1 cellular context compared by ENCODE assay signal in genomic region chr12:49251357-49251756, GRCh38.
TF ChIP-seq lines count a peak whose summit lies in the region.

No MANE protein-coding gene starts in this region.

TF ChIP-seq in K562, 482 proteins besides CTCF, POLR2A, EP300 and RAD21:
- TF ChIP-seq TFAP4 (CRISPR knock-in tag; IDR thresholded peaks at IDR 0.05; ENCODE audit: borderline replicate concordance), result peak; percentile 48; the same call in 1 of the 2 replicates
- no peak for TF ChIP-seq BDP1 (IDR thresholded peaks at IDR 0.05; ENCODE audit: insufficient read depth, insufficient read length)
- TF ChIP-seq SP1 (CRISPR knock-in tag; IDR thresholded peaks at IDR 0.05), result no peak
- TF ChIP-seq, protein P1, sequence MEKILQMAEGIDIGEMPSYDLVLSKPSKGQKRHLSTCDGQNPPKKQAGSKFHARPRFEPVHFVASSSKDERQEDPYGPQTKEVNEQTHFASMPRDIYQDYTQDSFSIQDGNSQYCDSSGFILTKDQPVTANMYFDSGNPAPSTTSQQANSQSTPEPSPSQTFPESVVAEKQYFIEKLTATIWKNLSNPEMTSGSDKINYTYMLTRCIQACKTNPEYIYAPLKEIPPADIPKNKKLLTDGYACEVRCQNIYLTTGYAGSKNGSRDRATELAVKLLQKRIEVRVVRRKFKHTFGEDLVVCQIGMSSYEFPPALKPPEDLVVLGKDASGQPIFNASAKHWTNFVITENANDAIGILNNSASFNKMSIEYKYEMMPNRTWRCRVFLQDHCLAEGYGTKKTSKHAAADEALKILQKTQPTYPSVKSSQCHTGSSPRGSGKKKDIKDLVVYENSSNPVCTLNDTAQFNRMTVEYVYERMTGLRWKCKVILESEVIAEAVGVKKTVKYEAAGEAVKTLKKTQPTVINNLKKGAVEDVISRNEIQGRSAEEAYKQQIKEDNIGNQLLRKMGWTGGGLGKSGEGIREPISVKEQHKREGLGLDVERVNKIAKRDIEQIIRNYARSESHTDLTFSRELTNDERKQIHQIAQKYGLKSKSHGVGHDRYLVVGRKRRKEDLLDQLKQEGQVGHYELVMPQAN (IDR thresholded peaks at IDR 0.05; ENCODE audit: borderline replicate concordance), result no peak
- TF ChIP-seq JUN (IDR thresholded peaks at IDR 0.05; ENCODE audit: borderline replicate concordance, low read depth, low read length), result peak; percentile 58; the same call in 1 of the 2 replicates
- TF ChIP-seq JUN (CRISPR knock-in tag; IDR thresholded peaks at IDR 0.05; ENCODE audit: borderline replicate concordance), result no peak
- TF ChIP-seq ATF3 (IDR thresholded peaks at IDR 0.05), result peak; percentile 76
- no peak for TF ChIP-seq ATF3 (CRISPR knock-in tag; conservative IDR thresholded peaks at IDR 0.05)
- TF ChIP-seq ZNF175 (CRISPR knock-in tag; IDR thresholded peaks at IDR 0.05; ENCODE audit: low read depth), result no peak
- TF ChIP-seq SNRNP70 (optimal IDR thresholded peaks at IDR 0.05; ENCODE audit: low read depth, low read length), result no peak
- no peak for TF ChIP-seq HDAC2 (IDR thresholded peaks at IDR 0.05)
- TF ChIP-seq JUND (IDR thresholded peaks at IDR 0.05; ENCODE audit: borderline replicate concordance, low read depth, low read length), result peak; percentile 76
- TF ChIP-seq JUND (tag; IDR thresholded peaks at IDR 0.05; ENCODE audit: borderline replicate concordance, low read depth, low read length), result peak; percentile 79; the same call in 2 of the 3 replicates
- TF ChIP-seq HNRNPLL (IDR thresholded peaks at IDR 0.05; ENCODE audit: low read depth, low read length, poor library complexity, severe bottlenecking), result no peak
- TF ChIP-seq TFAM (CRISPR knock-in tag; conservative IDR thresholded peaks at IDR 0.05), result no peak
- peak; percentile 81 for TF ChIP-seq FOSL1 (tag; conservative IDR thresholded peaks at IDR 0.05)
- TF ChIP-seq SMARCE1 (IDR thresholded peaks at IDR 0.05), result 0 out of 2 replicates have a peak, but pooled peaks have one; percentile 17
- TF ChIP-seq BRD4 (IDR thresholded peaks at IDR 0.05), result no peak
- no peak for TF ChIP-seq EZH2 (IDR thresholded peaks at IDR 0.05; ENCODE audit: borderline replicate concordance, low read depth, low read length)
- no peak for TF ChIP-seq NR2F6 (CRISPR knock-in tag; IDR thresholded peaks at IDR 0.05)
- peak; percentile 56; the same call in 1 of the 2 replicates for TF ChIP-seq ADNP (tag; IDR thresholded peaks at IDR 0.05)
- TF ChIP-seq EWSR1 (IDR thresholded peaks at IDR 0.05; ENCODE audit: borderline replicate concordance, low read depth, partially characterized antibody), result no peak
- no peak for TF ChIP-seq ZNF318 (IDR thresholded peaks at IDR 0.05; ENCODE audit: borderline replicate concordance in 1 of 2, low read depth in 1 of 2)
- TF ChIP-seq ZNF274 (IDR thresholded peaks at IDR 0.05; ENCODE audit: borderline replicate concordance, low read depth, low read length), result no peak
- no peak for TF ChIP-seq PTBP1 (IDR thresholded peaks at IDR 0.05; ENCODE audit: low read depth, low read length)
- TF ChIP-seq RFX1 (IDR thresholded peaks at IDR 0.05), result no peak
- TF ChIP-seq ZNF609 (CRISPR knock-in tag; IDR thresholded peaks at IDR 0.05; ENCODE audit: borderline replicate concordance), result no peak
- no peak for TF ChIP-seq BRCA1 (IDR thresholded peaks at IDR 0.05)
- TF ChIP-seq BRCA1 (CRISPR knock-in tag; IDR thresholded peaks at IDR 0.05), result no peak
- 0 out of 2 replicates have a peak, but pooled peaks have one; percentile 17 for TF ChIP-seq CEBPG (CRISPR knock-in tag; IDR thresholded peaks at IDR 0.05)
- TF ChIP-seq CEBPG (tag; conservative IDR thresholded peaks at IDR 0.05 in 1 of 2, IDR thresholded peaks at IDR 0.05 in 1 of 2), result no peak
- no peak for TF ChIP-seq ZNF695 (CRISPR knock-in tag; IDR thresholded peaks at IDR 0.05)
- peak; percentile 88 for TF ChIP-seq CEBPB (tag; IDR thresholded peaks at IDR 0.05)
- no peak for TF ChIP-seq PRMT5 (CRISPR knock-in tag; IDR thresholded peaks at IDR 0.05)
- TF ChIP-seq DPF2 (IDR thresholded peaks at IDR 0.05), result 0 out of 2 replicates have a peak, but pooled peaks have one; percentile 36
- no peak for TF ChIP-seq TCF7 (IDR thresholded peaks at IDR 0.05; ENCODE audit: borderline replicate concordance)
